ENCODE assay signal across 8 cellular contexts in the genomic region with DNA sequence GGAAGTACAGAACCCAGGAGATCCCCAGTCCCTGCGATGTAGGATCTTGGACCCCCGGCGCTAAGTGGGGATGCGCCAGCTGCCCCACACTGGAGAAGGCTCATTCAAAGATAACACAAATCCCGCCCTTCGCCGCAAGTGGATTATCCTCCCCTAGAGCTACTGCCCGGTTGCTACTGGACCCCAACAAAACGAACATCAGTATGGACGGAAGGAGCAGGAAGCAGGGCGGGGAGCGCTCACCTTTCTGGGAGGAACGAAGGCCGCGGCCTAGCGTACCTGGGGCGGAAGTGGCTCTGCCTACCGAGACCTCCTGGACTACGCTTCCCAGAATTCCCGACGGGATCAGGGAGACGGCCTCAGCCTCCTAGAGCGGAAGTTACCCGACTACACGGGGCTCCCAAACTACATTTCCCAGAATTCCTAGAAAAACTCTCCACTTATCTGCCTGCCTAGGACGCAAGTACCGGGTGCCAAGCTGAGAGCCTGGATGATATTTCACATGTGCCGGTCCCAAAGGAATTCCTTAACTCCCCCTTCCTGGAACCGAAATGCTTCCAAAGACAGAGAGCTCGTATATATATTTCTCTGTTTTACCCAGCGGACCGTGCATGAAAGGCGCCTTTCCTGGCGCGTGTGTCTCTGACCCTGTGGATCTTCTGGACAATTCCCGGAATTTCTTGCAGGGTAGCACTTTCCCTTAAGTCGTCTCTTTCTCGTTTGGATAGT. TPM values are rescaled to one million over a fixed set of nuclear protein-coding genes. Genes with fewer than 3 reads are reported as not detected.
A peak's percentile ranks its signal among the peaks of the same experiment; 100 is the strongest.
DNase-seq lines count a peak whose midpoint lies in the region; ATAC-seq and TF ChIP-seq lines count a peak whose summit lies in the region.

A gene (minus strand): TSS at position 298 of the 729 bp plus-strand sequence. CDS start 16,141 bp downstream, outside the sequence.

- TF ChIP-seq POLR2A in spleen (IDR thresholded peaks at IDR 0.05) = no peak

- TF ChIP-seq CTCF in spleen (IDR thresholded peaks at IDR 0.05 in 8 of 11, conservative IDR thresholded peaks at IDR 0.05 in 3 of 11) = no peak

- in situ Hi-C loops in KBM-7 (cut with MboI; ENCODE audit: low pct_unique_long_range_greater_than_20kb, low sequenced_read_pairs) = no loop called here

- H3K9me3 ChIP-seq in spleen = peaks cover 0 to 69% (median 43%) of the 10 kb centered on the region in 8 donors

- DNase-seq in COR-L47 (lab: John Stamatoyannopoulos, UW) (peak; percentile 91), KBM-7 (peak; percentile 96), SHP77 treated with DMSO at 0.1 percent for 48 hours (lab: John Stamatoyannopoulos, UW) (peak; percentile 94), ecto neural progenitor cell (ENCODE audit: low spot score) (peak; percentile 85), left kidney (ENCODE audit: low read depth, low spot score) (peak; percentile 99), spleen (peak; percentile 85)

- intact Hi-C loops in spleen (cut with DNase I; ENCODE audit: low total_unique reads) = no loop called here

- no peak for ATAC-seq in HG02884 (IDR thresholded peaks at IDR 0.05; ENCODE audit: unreplicated experiment)
- no peak for ATAC-seq in HG03378 (IDR thresholded peaks at IDR 0.05; ENCODE audit: unreplicated experiment)

- H3K4me1 ChIP-seq in spleen = peaks cover 0 to 14% (median 4%) of the 10 kb centered on the region in 6 donors

- H3K27ac ChIP-seq in spleen = peak within 1 kb of the TSS in 6 of 8 donors; percentile 48 to 71 (median 60)

- WGBS in spleen, 5 donors = 8 to 16% (median 9%) methylated on average over 30 to 38 of the region's 38 CpGs

- H3K36me3 ChIP-seq in spleen = no peaks in the 10 kb centered on the region

- H3K4me3 ChIP-seq in spleen = peak within 1 kb of the TSS; percentile 42 to 71 (median 48)

- no peaks in the 10 kb centered on the region for H3K27me3 ChIP-seq in spleen (replicated peaks in 1 of 7)

RNA-seq across cellular contexts. Expression of the gene that starts here (rescaled TPM):
- total RNA-seq in spleen = 1 to 10 TPM; 2.7 to 4.7 (median 3.8) TPM
- 1 to 10 TPM in 2 of 3 donors, under 1 TPM in 1; 0.62 to 1.3 (median 1.0) TPM for polyA plus RNA-seq in spleen
